Comparison of ENCODE assay signal across 9 cellular contexts in genomic region chr21:38244885-38245869, GRCh38. TPM values are rescaled to one million over a fixed set of nuclear protein-coding genes. Genes with fewer than 3 reads are reported as not detected.
DNase-seq lines count a peak whose midpoint lies in the region; ATAC-seq and TF ChIP-seq lines count a peak whose summit lies in the region.
"Had no signal": no experiment of that assay in that cellular context is flagged by ENCODE, and none has a peak within 500 bp of the region (broad histone marks: within the 10 kb centered on the region; RNA-seq: fewer than 3 reads in every experiment).

No MANE protein-coding gene starts in this region.

- no CpG with 5 or more reads among the region's 9 CpGs for WGBS in H9 (ENCODE audit: extremely low coverage, insufficient read length, low lambda C conversion rate)

- H3K4ac ChIP-seq in H9 (ENCODE audit: low read depth, low read length) = no peak overlapping the region

- no peaks in the 10 kb centered on the region for H3K9me3 ChIP-seq in H9 (ENCODE audit: control insufficient read depth, low read depth, low read length)
- H3K9me3 ChIP-seq: body of pancreas had no signal

- H3K4me1 Mint-ChIP-seq in H9 = no peaks in the 10 kb centered on the region

- no peaks in the 10 kb centered on the region for H3K36me3 Mint-ChIP-seq in H9 (ENCODE audit: insufficient read depth in 1 of 3, low read depth in 3 of 3)

- H3K4me3 Mint-ChIP-seq in H9 = no peak overlapping the region

- H3K4me3 ChIP-seq in fibroblast of mammary gland (ENCODE audit: control insufficient read depth, low read depth, low read length) = no peak overlapping the region
- H3K4me3 ChIP-seq: body of pancreas had no signal

- H3K4me2 ChIP-seq in H9 (ENCODE audit: insufficient read depth, insufficient read length, low read length) = no peak overlapping the region

- no peak overlapping the region for H4K91ac ChIP-seq in H9 (ENCODE audit: insufficient read length, low read depth, low read length)

- TF ChIP-seq CTCF in fibroblast of mammary gland (conservative IDR thresholded peaks at IDR 0.05; ENCODE audit: control insufficient read depth, insufficient read depth, low read depth, low read length) = no peak
- TF ChIP-seq CTCF in H9 (conservative IDR thresholded peaks at IDR 0.05) = no peak

- H2AK5ac ChIP-seq in H9 (ENCODE audit: insufficient read length, low read length) = no peak overlapping the region

- no peaks in the 10 kb centered on the region for H3K23me2 ChIP-seq in H9 (ENCODE audit: insufficient read length, low read depth, low read length, poor library complexity, severe bottlenecking)

- no peak overlapping the region for H3K27ac ChIP-seq in H9 (ENCODE audit: insufficient read length, low read depth, low read length)
- H3K27ac ChIP-seq: body of pancreas had no signal

- ATAC-seq in GM19395 (IDR thresholded peaks at IDR 0.05; ENCODE audit: unreplicated experiment) (peak; percentile 89), HG03432 (IDR thresholded peaks at IDR 0.05; ENCODE audit: unreplicated experiment) (peak; percentile 77)
- ATAC-seq: body of pancreas had no signal

- H3K27ac Mint-ChIP-seq in H9 = no peak overlapping the region

- no peak overlapping the region for H4K5ac ChIP-seq in H9 (ENCODE audit: insufficient read length, low read depth, low read length)

- no peak overlapping the region for H2BK15ac ChIP-seq in H9 (ENCODE audit: low read depth, low read length)

- no peak overlapping the region for H3K56ac ChIP-seq in H9 (ENCODE audit: insufficient read length, low read depth, low read length)

- no peaks in the 10 kb centered on the region for H3K79me2 ChIP-seq in H9 (ENCODE audit: insufficient read depth, low read length)

- peaks cover 0 to 4% of the 10 kb centered on the region in 2 experiments; a peak in 2 of 5 replicates for H3K9me3 Mint-ChIP-seq in H9

- H3T11ph ChIP-seq in H9 (ENCODE audit: low read length) = no peak overlapping the region

- no peaks in the 10 kb centered on the region for H3K27me3 Mint-ChIP-seq in H9 (ENCODE audit: low read depth)

- H2BK120ac ChIP-seq in H9 (ENCODE audit: low read depth, low read length, poor library complexity, severe bottlenecking) = no peak overlapping the region

- H3K14ac ChIP-seq in H9 (ENCODE audit: insufficient read depth, low read length) = no peak overlapping the region

- H3K27me3 ChIP-seq in H9 (ENCODE audit: insufficient read depth, low read length) = no peaks in the 10 kb centered on the region
- H3K27me3 ChIP-seq: body of pancreas had no signal

- H3K9ac ChIP-seq in H9 (ENCODE audit: extremely low read depth, insufficient read length, low read length) = no peak overlapping the region

- no peak overlapping the region for H3K18ac ChIP-seq in H9 (ENCODE audit: insufficient read length, low read depth, low read length)

- H4K20me1 ChIP-seq in H9 (ENCODE audit: control insufficient read depth, insufficient read depth, insufficient read length) = no peaks in the 10 kb centered on the region

- no peak overlapping the region for H2BK5ac ChIP-seq in H9 (ENCODE audit: insufficient read length, low read length)

- no peaks in the 10 kb centered on the region for H3K79me1 ChIP-seq in H9 (ENCODE audit: insufficient read depth, low read depth, low read length, poor library complexity, severe bottlenecking)

- no peak overlapping the region for H2AFZ ChIP-seq in H9 (ENCODE audit: low read length)

- no peaks in the 10 kb centered on the region for H3K4me1 ChIP-seq in H9 (ENCODE audit: insufficient read depth, low read length)

- H2BK20ac ChIP-seq in H9 (ENCODE audit: low read depth, low read length, poor library complexity, severe bottlenecking) = no peak overlapping the region

- DNase-seq in activated CD4-positive, alpha-beta T cell treated with anti-CD3 and anti-CD28 coated beads, Interleukin-2, amount 50 U/mL, for 24 hours (ENCODE audit: low read depth in 1 of 2, low spot score in 1 of 2) = peak; percentile 12 to 69
- peak; percentile 100 for DNase-seq in fibroblast of mammary gland (ENCODE audit: low read depth)
- peak; percentile 68 for DNase-seq in stimulated activated CD8-positive, alpha-beta memory T cell treated with anti-CD3 and anti-CD28 coated beads, Interleukin-4, amount 100 ng/mL, for 48 hours
- DNase-seq in NCI-H2171 treated with DMSO at 0.1 percent for 48 hours (lab: John Stamatoyannopoulos, UW) = no peak
- no peak for DNase-seq in NCI-H510A treated with DMSO at 0.1 percent for 48 hours (lab: John Stamatoyannopoulos, UW)
- DNase-seq in H9 = no peak

- no peak overlapping the region for H3K23ac ChIP-seq in H9 (ENCODE audit: insufficient read length, low read depth, low read length)

- no peak overlapping the region for H2BK12ac ChIP-seq in H9 (ENCODE audit: insufficient read length, low read depth, low read length)

- no peak overlapping the region for H4K8ac ChIP-seq in H9 (replicated peaks; ENCODE audit: insufficient read length, low read depth, low read length)

RNA-seq across cellular contexts. Expression of gene KCNJ15, which starts 11.6 kb away (rescaled TPM):
- not detected in 2 replicates for total RNA-seq in H9 (2021)

Comparison
In these comparisons a context has a peak if more than half of its experiments do, and no peak if none do; other contexts are left out.
1. DNase-seq: peak in activated CD4-positive, alpha-beta T cell treated with anti-CD3 and anti-CD28 coated beads, Interleukin-2, amount 50 U/mL, for 24 hours (2 of 2), fibroblast of mammary gland (single experiment) and stimulated activated CD8-positive, alpha-beta memory T cell treated with anti-CD3 and anti-CD28 coated beads, Interleukin-4, amount 100 ng/mL, for 48 hours (single experiment); none in NCI-H2171 treated with DMSO at 0.1 percent for 48 hours (single experiment), NCI-H510A treated with DMSO at 0.1 percent for 48 hours (single experiment) and H9 (single experiment).